In genomic region chrX:109920868-109921267, GRCh38 we compare ENCODE assay signal across 27 cellular contexts.
"Had no signal": no experiment of that assay in that cellular context is flagged by ENCODE, and none has a peak within 500 bp of the region (broad histone marks: within the 10 kb centered on the region; RNA-seq: fewer than 3 reads in every experiment).

No MANE protein-coding gene starts in this region.

- H3K4me3 ChIP-seq: pancreas, psoas muscle, right lobe of liver, sigmoid colon, suprapubic skin, testis, tibial artery, transverse colon, upper lobe of right lung, uterus had no signal

- ATAC-seq: naive thymus-derived CD8-positive, alpha-beta T cell; natural killer cell treated with Interleukin-12 subunit alpha and Interleukin-12 subunit beta and Interleukin-15 and Interleukin-18, amount 100 ng/mL, for 72 hours; psoas muscle; right cardiac atrium; right lobe of liver; stimulated activated memory B cell treated with anti-CD40 and anti-IgM and Interleukin-4, amounts not matched to agents 10 μg/mL and 1 μg/mL and 100 μg/mL, for 72 hours; stimulated activated naive CD8-positive, alpha-beta T cell treated with anti-CD3 and anti-CD28 coated beads, Interleukin-15, amount 100 ng/mL, for 72 hours; stimulated activated naive CD8-positive, alpha-beta T cell treated with anti-CD3 and anti-CD28 coated beads, Interleukin-15, Interleukin-2, amounts not matched to agents 100 U/mL and 50 U/mL, for 24 hours; upper lobe of right lung had no signal

- H3K27ac ChIP-seq: neutrophil, pancreas, right lobe of liver, sigmoid colon, suprapubic skin, testis, tibial artery, transverse colon, upper lobe of right lung, uterus had no signal

- H3K27me3 ChIP-seq: neutrophil, sigmoid colon, suprapubic skin, testis, tibial artery, transverse colon, upper lobe of right lung, uterus had no signal

- H3K4me1 ChIP-seq: right lobe of liver, sigmoid colon, suprapubic skin, testis, tibial artery, transverse colon, upper lobe of right lung, uterus had no signal

- H3K36me3 ChIP-seq: neutrophil, pancreas, right lobe of liver, sigmoid colon, suprapubic skin, tibial artery, transverse colon, upper lobe of right lung, uterus had no signal

- H3K9me3 ChIP-seq: neutrophil, pancreas, psoas muscle, right lobe of liver, sigmoid colon, suprapubic skin, testis, tibial artery, transverse colon, upper lobe of right lung, uterus had no signal

- FAIRE-seq: small intestine had no signal

- DNase-seq: naive thymus-derived CD8-positive, alpha-beta T cell; nephron progenitor cell; nucleus accumbens; pancreas; posterior cingulate gyrus; psoas muscle; right cardiac atrium; right lobe of liver; sigmoid colon; small intestine; stimulated activated CD4-positive, alpha-beta T cell treated with anti-CD3 and anti-CD28 coated beads, Interleukin-15, amount 100 ng/mL, for 24 hours; stimulated activated CD4-positive, alpha-beta T cell treated with anti-CD3 and anti-CD28 coated beads, Interleukin-4, amount 100 ng/mL, for 1 hour; stimulated activated CD4-positive, alpha-beta T cell treated with anti-CD3 and anti-CD28 coated beads, Interleukin-4, amount 100 ng/mL, for 4 hours; stimulated activated CD8-positive, alpha-beta memory T cell treated with anti-CD3 and anti-CD28 coated beads, Interleukin-4, amount 100 ng/mL, for 48 hours; stimulated activated naive CD4-positive, alpha-beta T cell; stimulated activated naive CD8-positive, alpha-beta T cell treated with anti-CD3 and anti-CD28 coated beads, Interleukin-15, amount 100 ng/mL, for 72 hours; stimulated activated naive CD8-positive, alpha-beta T cell treated with anti-CD3 and anti-CD28 coated beads, Interleukin-15, Interleukin-2, amounts not matched to agents 100 U/mL and 50 U/mL, for 24 hours; substantia nigra; testis; tibial artery; transverse colon; upper lobe of right lung; uterus had no signal
